ENCODE assay signal across 1 cellular context in the genomic region with DNA sequence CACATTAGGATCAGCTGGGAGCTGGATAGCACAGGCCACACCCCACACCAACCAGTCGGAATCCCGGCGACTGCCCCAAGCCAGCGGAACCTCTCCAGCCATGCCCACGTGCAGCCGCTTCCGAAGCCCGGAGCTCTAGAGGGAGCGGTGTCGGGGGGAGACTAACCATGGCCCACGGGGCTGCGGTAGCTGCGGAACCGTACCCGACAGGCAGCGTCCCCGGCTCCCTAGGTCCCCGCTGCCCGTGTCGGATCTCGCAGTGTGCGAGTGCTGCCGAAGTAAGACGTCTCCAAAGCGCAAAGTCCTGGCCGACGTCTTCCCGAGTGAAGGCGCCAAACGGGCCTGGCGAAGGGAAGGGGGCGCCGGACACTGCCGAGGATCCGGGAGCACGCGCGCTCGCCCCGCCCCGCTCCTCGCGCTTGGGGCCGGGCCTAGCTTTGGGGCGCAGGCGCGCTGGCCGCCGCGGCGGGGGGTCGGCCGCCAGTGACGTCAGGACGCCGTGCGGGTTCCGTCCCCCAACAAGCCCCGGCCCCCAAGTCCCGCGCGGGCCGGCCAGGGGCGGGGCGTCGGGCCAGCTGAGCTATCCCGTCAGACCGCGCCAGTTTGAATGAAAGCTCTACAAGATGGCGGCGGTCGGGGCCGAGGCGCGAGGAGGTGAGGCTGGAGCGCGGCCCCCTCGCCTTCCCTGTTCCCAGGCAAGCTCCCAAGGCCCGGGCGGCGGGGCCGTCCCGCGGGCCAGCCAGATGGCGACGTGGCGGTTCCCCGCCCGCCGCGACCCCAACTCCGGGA.
TF ChIP-seq lines count a peak whose summit lies in the region.

A gene with protein sequence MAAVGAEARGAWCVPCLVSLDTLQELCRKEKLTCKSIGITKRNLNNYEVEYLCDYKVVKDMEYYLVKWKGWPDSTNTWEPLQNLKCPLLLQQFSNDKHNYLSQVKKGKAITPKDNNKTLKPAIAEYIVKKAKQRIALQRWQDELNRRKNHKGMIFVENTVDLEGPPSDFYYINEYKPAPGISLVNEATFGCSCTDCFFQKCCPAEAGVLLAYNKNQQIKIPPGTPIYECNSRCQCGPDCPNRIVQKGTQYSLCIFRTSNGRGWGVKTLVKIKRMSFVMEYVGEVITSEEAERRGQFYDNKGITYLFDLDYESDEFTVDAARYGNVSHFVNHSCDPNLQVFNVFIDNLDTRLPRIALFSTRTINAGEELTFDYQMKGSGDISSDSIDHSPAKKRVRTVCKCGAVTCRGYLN (plus strand): TSS at position 601 of the 789 bp plus-strand sequence. CDS start 23 bp downstream, at position 624.

TF ChIP-seq in HepG2, 621 proteins besides CTCF, POLR2A, EP300 and RAD21 (continued from another document and continues in another):
- TF ChIP-seq, protein P1, sequence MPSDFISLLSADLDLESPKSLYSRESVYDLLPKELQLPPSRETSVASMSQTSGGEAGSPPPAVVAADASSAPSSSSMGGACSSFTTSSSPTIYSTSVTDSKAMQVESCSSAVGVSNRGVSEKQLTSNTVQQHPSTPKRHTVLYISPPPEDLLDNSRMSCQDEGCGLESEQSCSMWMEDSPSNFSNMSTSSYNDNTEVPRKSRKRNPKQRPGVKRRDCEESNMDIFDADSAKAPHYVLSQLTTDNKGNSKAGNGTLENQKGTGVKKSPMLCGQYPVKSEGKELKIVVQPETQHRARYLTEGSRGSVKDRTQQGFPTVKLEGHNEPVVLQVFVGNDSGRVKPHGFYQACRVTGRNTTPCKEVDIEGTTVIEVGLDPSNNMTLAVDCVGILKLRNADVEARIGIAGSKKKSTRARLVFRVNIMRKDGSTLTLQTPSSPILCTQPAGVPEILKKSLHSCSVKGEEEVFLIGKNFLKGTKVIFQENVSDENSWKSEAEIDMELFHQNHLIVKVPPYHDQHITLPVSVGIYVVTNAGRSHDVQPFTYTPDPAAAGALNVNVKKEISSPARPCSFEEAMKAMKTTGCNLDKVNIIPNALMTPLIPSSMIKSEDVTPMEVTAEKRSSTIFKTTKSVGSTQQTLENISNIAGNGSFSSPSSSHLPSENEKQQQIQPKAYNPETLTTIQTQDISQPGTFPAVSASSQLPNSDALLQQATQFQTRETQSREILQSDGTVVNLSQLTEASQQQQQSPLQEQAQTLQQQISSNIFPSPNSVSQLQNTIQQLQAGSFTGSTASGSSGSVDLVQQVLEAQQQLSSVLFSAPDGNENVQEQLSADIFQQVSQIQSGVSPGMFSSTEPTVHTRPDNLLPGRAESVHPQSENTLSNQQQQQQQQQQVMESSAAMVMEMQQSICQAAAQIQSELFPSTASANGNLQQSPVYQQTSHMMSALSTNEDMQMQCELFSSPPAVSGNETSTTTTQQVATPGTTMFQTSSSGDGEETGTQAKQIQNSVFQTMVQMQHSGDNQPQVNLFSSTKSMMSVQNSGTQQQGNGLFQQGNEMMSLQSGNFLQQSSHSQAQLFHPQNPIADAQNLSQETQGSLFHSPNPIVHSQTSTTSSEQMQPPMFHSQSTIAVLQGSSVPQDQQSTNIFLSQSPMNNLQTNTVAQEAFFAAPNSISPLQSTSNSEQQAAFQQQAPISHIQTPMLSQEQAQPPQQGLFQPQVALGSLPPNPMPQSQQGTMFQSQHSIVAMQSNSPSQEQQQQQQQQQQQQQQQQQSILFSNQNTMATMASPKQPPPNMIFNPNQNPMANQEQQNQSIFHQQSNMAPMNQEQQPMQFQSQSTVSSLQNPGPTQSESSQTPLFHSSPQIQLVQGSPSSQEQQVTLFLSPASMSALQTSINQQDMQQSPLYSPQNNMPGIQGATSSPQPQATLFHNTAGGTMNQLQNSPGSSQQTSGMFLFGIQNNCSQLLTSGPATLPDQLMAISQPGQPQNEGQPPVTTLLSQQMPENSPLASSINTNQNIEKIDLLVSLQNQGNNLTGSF (CRISPR knock-in tag; IDR thresholded peaks at IDR 0.05): 0 out of 2 replicates have a peak, but pooled peaks have one; percentile 88
- TF ChIP-seq, protein P2, sequence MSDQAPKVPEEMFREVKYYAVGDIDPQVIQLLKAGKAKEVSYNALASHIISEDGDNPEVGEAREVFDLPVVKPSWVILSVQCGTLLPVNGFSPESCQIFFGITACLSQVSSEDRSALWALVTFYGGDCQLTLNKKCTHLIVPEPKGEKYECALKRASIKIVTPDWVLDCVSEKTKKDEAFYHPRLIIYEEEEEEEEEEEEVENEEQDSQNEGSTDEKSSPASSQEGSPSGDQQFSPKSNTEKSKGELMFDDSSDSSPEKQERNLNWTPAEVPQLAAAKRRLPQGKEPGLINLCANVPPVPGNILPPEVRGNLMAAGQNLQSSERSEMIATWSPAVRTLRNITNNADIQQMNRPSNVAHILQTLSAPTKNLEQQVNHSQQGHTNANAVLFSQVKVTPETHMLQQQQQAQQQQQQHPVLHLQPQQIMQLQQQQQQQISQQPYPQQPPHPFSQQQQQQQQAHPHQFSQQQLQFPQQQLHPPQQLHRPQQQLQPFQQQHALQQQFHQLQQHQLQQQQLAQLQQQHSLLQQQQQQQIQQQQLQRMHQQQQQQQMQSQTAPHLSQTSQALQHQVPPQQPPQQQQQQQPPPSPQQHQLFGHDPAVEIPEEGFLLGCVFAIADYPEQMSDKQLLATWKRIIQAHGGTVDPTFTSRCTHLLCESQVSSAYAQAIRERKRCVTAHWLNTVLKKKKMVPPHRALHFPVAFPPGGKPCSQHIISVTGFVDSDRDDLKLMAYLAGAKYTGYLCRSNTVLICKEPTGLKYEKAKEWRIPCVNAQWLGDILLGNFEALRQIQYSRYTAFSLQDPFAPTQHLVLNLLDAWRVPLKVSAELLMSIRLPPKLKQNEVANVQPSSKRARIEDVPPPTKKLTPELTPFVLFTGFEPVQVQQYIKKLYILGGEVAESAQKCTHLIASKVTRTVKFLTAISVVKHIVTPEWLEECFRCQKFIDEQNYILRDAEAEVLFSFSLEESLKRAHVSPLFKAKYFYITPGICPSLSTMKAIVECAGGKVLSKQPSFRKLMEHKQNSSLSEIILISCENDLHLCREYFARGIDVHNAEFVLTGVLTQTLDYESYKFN (CRISPR knock-in tag; conservative IDR thresholded peaks at IDR 0.05): peak; percentile 22
- TF ChIP-seq SMYD3 (CRISPR knock-in tag; IDR thresholded peaks at IDR 0.05) (no peak), AKNA (CRISPR knock-in tag; IDR thresholded peaks at IDR 0.05; ENCODE audit: borderline replicate concordance) (0 out of 2 replicates have a peak, but pooled peaks have one; percentile 77), ZNF337 (CRISPR knock-in tag; IDR thresholded peaks at IDR 0.05; ENCODE audit: borderline replicate concordance, low read depth) (no peak), ZNF24 (IDR thresholded peaks at IDR 0.05) (no peak), ZSCAN9 (CRISPR knock-in tag; IDR thresholded peaks at IDR 0.05; ENCODE audit: borderline replicate concordance) (peak; percentile 77; the same call in 1 of the 2 replicates), ZNF710 (CRISPR knock-in tag; IDR thresholded peaks at IDR 0.05; ENCODE audit: borderline replicate concordance) (no peak), HOXA3 (CRISPR knock-in tag; IDR thresholded peaks at IDR 0.05) (peak; percentile 83), MAF1 (CRISPR knock-in tag; IDR thresholded peaks at IDR 0.05; ENCODE audit: borderline replicate concordance) (peak; percentile 53; the same call in 1 of the 2 replicates), NR3C1 (CRISPR knock-in tag; IDR thresholded peaks at IDR 0.05) (no peak), KLF15 (CRISPR knock-in tag; IDR thresholded peaks at IDR 0.05; ENCODE audit: borderline replicate concordance) (peak; percentile 28; the same call in 1 of the 2 replicates), ZNF766 (CRISPR knock-in tag; IDR thresholded peaks at IDR 0.05; ENCODE audit: borderline replicate concordance) (peak; percentile 56), ZC3H4 (CRISPR knock-in tag; IDR thresholded peaks at IDR 0.05; ENCODE audit: borderline replicate concordance) (no peak), ZNF230 (CRISPR knock-in tag; IDR thresholded peaks at IDR 0.05) (peak; percentile 68), ZNF484 (CRISPR knock-in tag; IDR thresholded peaks at IDR 0.05; ENCODE audit: borderline replicate concordance, low read depth) (no peak), SOX6 (IDR thresholded peaks at IDR 0.05) (no peak), SOX6 (CRISPR knock-in tag; IDR thresholded peaks at IDR 0.05) (peak; percentile 30; the same call in 1 of the 2 replicates), MLLT10 (CRISPR knock-in tag; IDR thresholded peaks at IDR 0.05) (no peak), SMAD1 (CRISPR knock-in tag; IDR thresholded peaks at IDR 0.05; ENCODE audit: borderline replicate concordance, low read depth) (no peak), KLF12 (CRISPR knock-in tag; IDR thresholded peaks at IDR 0.05; ENCODE audit: borderline replicate concordance) (peak; percentile 79), ZNF292 (CRISPR knock-in tag; IDR thresholded peaks at IDR 0.05; ENCODE audit: borderline replicate concordance, low read depth) (peak; percentile 74), NFIB (CRISPR knock-in tag; IDR thresholded peaks at IDR 0.05; ENCODE audit: borderline replicate concordance) (no peak), SIX4 (CRISPR knock-in tag; IDR thresholded peaks at IDR 0.05) (no peak), ATAD3A (CRISPR knock-in tag; IDR thresholded peaks at IDR 0.05) (0 out of 2 replicates have a peak, but pooled peaks have one; percentile 51), HIVEP1 (CRISPR knock-in tag; IDR thresholded peaks at IDR 0.05) (peak; percentile 85), SSRP1 (CRISPR knock-in tag; IDR thresholded peaks at IDR 0.05) (no peak), ZNF549 (CRISPR knock-in tag; IDR thresholded peaks at IDR 0.05) (no peak), NFYB (CRISPR knock-in tag; IDR thresholded peaks at IDR 0.05) (peak; percentile 65), MTA1 (CRISPR knock-in tag; IDR thresholded peaks at IDR 0.05; ENCODE audit: borderline replicate concordance) (no peak)
- TF ChIP-seq, protein P3, sequence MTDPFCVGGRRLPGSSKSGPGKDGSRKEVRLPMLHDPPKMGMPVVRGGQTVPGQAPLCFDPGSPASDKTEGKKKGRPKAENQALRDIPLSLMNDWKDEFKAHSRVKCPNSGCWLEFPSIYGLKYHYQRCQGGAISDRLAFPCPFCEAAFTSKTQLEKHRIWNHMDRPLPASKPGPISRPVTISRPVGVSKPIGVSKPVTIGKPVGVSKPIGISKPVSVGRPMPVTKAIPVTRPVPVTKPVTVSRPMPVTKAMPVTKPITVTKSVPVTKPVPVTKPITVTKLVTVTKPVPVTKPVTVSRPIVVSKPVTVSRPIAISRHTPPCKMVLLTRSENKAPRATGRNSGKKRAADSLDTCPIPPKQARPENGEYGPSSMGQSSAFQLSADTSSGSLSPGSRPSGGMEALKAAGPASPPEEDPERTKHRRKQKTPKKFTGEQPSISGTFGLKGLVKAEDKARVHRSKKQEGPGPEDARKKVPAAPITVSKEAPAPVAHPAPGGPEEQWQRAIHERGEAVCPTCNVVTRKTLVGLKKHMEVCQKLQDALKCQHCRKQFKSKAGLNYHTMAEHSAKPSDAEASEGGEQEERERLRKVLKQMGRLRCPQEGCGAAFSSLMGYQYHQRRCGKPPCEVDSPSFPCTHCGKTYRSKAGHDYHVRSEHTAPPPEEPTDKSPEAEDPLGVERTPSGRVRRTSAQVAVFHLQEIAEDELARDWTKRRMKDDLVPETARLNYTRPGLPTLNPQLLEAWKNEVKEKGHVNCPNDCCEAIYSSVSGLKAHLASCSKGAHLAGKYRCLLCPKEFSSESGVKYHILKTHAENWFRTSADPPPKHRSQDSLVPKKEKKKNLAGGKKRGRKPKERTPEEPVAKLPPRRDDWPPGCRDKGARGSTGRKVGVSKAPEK (CRISPR knock-in tag; IDR thresholded peaks at IDR 0.05; ENCODE audit: borderline replicate concordance): no peak
- TF ChIP-seq, protein P4, sequence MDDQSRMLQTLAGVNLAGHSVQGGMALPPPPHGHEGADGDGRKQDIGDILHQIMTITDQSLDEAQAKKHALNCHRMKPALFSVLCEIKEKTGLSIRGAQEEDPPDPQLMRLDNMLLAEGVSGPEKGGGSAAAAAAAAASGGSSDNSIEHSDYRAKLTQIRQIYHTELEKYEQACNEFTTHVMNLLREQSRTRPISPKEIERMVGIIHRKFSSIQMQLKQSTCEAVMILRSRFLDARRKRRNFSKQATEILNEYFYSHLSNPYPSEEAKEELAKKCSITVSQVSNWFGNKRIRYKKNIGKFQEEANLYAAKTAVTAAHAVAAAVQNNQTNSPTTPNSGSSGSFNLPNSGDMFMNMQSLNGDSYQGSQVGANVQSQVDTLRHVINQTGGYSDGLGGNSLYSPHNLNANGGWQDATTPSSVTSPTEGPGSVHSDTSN (CRISPR knock-in tag; IDR thresholded peaks at IDR 0.05; ENCODE audit: borderline replicate concordance): 0 out of 2 replicates have a peak, but pooled peaks have one; percentile 6
